In the genomic region with DNA sequence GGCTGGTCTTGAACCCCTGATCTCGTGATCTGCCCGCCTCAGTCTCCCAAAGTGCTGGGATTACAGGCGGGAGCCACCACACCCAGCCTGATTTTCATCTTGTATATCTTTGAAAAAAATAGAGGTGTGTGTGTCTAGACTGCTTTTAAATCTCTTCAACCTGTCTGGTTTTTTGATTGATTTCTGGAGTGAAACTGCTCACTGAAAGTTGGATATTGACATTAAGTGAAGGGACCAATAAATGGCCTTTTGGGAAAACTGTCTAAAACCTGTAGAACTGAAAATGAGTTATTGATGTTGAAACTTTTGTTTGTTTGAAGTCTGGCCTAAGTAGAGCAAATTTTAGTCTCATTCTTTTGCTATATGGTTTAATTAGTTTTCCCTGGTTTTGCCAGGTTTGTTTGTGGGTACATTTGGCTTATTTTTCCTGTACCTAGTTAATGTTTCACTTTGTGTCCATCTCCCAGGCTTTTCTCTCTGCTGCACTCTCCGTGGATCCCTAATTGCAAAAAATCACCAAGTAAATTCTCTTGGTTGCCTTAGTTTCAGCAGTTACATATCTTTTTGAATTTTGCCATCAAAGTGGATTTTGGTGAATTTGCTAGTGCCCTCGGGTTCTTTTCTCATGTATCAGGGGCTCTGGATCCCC, we compare ENCODE assay signal across 18 cellular contexts.
DNase-seq lines count a peak whose midpoint lies in the region; ATAC-seq and TF ChIP-seq lines count a peak whose summit lies in the region.
"Had no signal": no experiment of that assay in that cellular context is flagged by ENCODE, and none has a peak within 500 bp of the region (broad histone marks: within the 10 kb centered on the region; RNA-seq: fewer than 3 reads in every experiment).

No MANE protein-coding gene starts in this region.

- H3K36me3 ChIP-seq in BLaER1 treated with 17β-estradiol and CSF1 and Interleukin-3, amounts not matched to agents 10 nM and 100 nM = peaks cover 95 to 100% (median 100%) of the 10 kb centered on the region in 11 experiments
- H3K36me3 ChIP-seq in CD8-positive, alpha-beta T cell (ENCODE audit: insufficient read depth, low read length) = peaks cover 50% of the 10 kb centered on the region
- no peaks in the 10 kb centered on the region for H3K36me3 ChIP-seq in breast epithelium
- peaks cover 19 to 82% (median 30%) of the 10 kb centered on the region in 3 experiments for H3K36me3 ChIP-seq in naive thymus-derived CD4-positive, alpha-beta T cell (ENCODE audit: control insufficient read depth in 2 of 3, insufficient read depth in 3 of 3, low read length in 3 of 3)

- no peak for TF ChIP-seq CTCF in CD8-positive, alpha-beta T cell (IDR thresholded peaks at IDR 0.05)
- TF ChIP-seq CTCF in breast epithelium (IDR thresholded peaks at IDR 0.05) = no peak

- H3K4me2 ChIP-seq in BLaER1 treated with 17β-estradiol and CSF1 and Interleukin-3, amounts not matched to agents 10 nM and 100 nM = peak overlapping the region; percentile 31 to 73 (median 61)

- H3K9me3 Mint-ChIP-seq in CD8-positive, alpha-beta T cell = no peaks in the 10 kb centered on the region
- H3K9me3 Mint-ChIP-seq in naive thymus-derived CD4-positive, alpha-beta T cell = no peaks in the 10 kb centered on the region
- H3K9me3 Mint-ChIP-seq: endodermal cell; T-helper 2 cell treated with Interferon-gamma antibody and Interleukin-4, amounts not matched to agents 5 μg/mL and 100 μg/mL, for 36 hours had no signal

- peak overlapping the region in 5 of 11 experiments; percentile 18 to 38 (median 26); a peak in 4 of 22 replicates for H3K27ac ChIP-seq in BLaER1 treated with 17β-estradiol and CSF1 and Interleukin-3, amounts not matched to agents 10 nM and 100 nM
- H3K27ac ChIP-seq in CD8-positive, alpha-beta T cell (ENCODE audit: low read depth, low read length) = no peak overlapping the region
- H3K27ac ChIP-seq in breast epithelium = peak overlapping the region; percentile 41 to 43
- H3K27ac ChIP-seq in naive thymus-derived CD4-positive, alpha-beta T cell (ENCODE audit: low read depth, low read length) = no peak overlapping the region
- H3K27ac ChIP-seq: parathyroid adenoma had no signal

- no peak overlapping the region for H3K4me3 Mint-ChIP-seq in CD8-positive, alpha-beta T cell
- peak overlapping the region in 8 of 10 donors; percentile 10 to 67 (median 40) for H3K4me3 Mint-ChIP-seq in naive thymus-derived CD4-positive, alpha-beta T cell
- H3K4me3 Mint-ChIP-seq: endodermal cell; T-helper 2 cell treated with Interferon-gamma antibody and Interleukin-4, amounts not matched to agents 5 μg/mL and 100 μg/mL, for 36 hours had no signal

- intact Hi-C loops in CD8-positive, alpha-beta T cell (cut with DNase I, micrococcal nuclease) = no loop called here
- intact Hi-C loops in breast epithelium (cut with DNase I; ENCODE audit: low total_unique reads) = no loop called here
- intact Hi-C loops in naive thymus-derived CD4-positive, alpha-beta T cell (cut with micrococcal nuclease) = no loop called here

- CTCF ChIA-PET in CD8-positive, alpha-beta T cell (lab: Charles Lee) = interaction anchor here (1.8 kb wide), 1 partner anchor 15 kb away, joined by 3 read pairs; no protein-coding TSS in a partner anchor
- CTCF ChIA-PET in naive thymus-derived CD4-positive, alpha-beta T cell (lab: Charles Lee) = interaction anchor here (1.3 to 1.8 kb wide), 2 partner anchors 11 to 423 kb away, joined by 5 to 7 read pairs; no protein-coding TSS in a partner anchor

- H4K20me1 ChIP-seq in BLaER1 treated with 17β-estradiol and CSF1 and Interleukin-3, amounts not matched to agents 10 nM and 100 nM = peaks cover 36 to 95% (median 74%) of the 10 kb centered on the region in 11 experiments; a peak in 20 of 22 replicates

- DNase-seq in CD8-positive, alpha-beta T cell = no peak
- DNase-seq in breast epithelium (ENCODE audit: low spot score in 2 of 2) (no peak), cerebellum (ENCODE audit: low spot score) (no peak)
- DNase-seq in naive thymus-derived CD4-positive, alpha-beta T cell = no peak
- DNase-seq: activated CD8-positive, alpha-beta memory T cell treated with anti-CD3 and anti-CD28 coated beads, Interleukin-2, amount 50 U/mL, for 48 hours; DMS153; endodermal cell; kidney glomerular epithelial cell; NCI-H524 treated with DMSO at 0.1 percent for 48 hours; stimulated activated CD4-positive, alpha-beta T cell treated with anti-CD3 and anti-CD28 coated beads, Interleukin-4, amount 100 ng/mL, for 1 hour had no signal

- H3K27me3 Mint-ChIP-seq in CD8-positive, alpha-beta T cell (ENCODE audit: low read depth) = no peaks in the 10 kb centered on the region
- no peaks in the 10 kb centered on the region for H3K27me3 Mint-ChIP-seq in naive thymus-derived CD4-positive, alpha-beta T cell

- peak overlapping the region in 5 of 11 experiments; percentile 10 to 31 (median 28); a peak in 8 of 22 replicates for H3K9ac ChIP-seq in BLaER1 treated with 17β-estradiol and CSF1 and Interleukin-3, amounts not matched to agents 10 nM and 100 nM
- H3K9ac ChIP-seq: parathyroid adenoma had no signal

- no peak for ATAC-seq in CD8-positive, alpha-beta T cell
- ATAC-seq in naive thymus-derived CD4-positive, alpha-beta T cell = no peak
- ATAC-seq in HG02938 (IDR thresholded peaks at IDR 0.05; ENCODE audit: unreplicated experiment) (no peak), GM18868 (IDR thresholded peaks at IDR 0.05; ENCODE audit: unreplicated experiment) (no peak)
- ATAC-seq: activated CD4-positive, CD25-positive, alpha-beta regulatory T cell treated with anti-CD3 and anti-CD28 coated beads, Interleukin-2, amount 50 U/mL, for 24 hours; K562 had no signal

- no peak for TF ChIP-seq POLR2A in breast epithelium (IDR thresholded peaks at IDR 0.05)

- no peaks in the 10 kb centered on the region for H3K27me3 ChIP-seq in BLaER1 treated with 17β-estradiol and CSF1 and Interleukin-3, amounts not matched to agents 10 nM and 100 nM
- H3K27me3 ChIP-seq in CD8-positive, alpha-beta T cell (ENCODE audit: insufficient read depth, low read length) = no peaks in the 10 kb centered on the region
- no peaks in the 10 kb centered on the region for H3K27me3 ChIP-seq in breast epithelium
- H3K27me3 ChIP-seq in naive thymus-derived CD4-positive, alpha-beta T cell (ENCODE audit: control insufficient read depth in 2 of 2, insufficient read depth in 2 of 2, low read length in 2 of 2) = no peaks in the 10 kb centered on the region
- H3K27me3 ChIP-seq: suprapubic skin had no signal

- H3K4me1 Mint-ChIP-seq in CD8-positive, alpha-beta T cell (ENCODE audit: low read depth) = peaks cover 37% of the 10 kb centered on the region
- peaks cover 23 to 70% (median 59%) of the 10 kb centered on the region in 7 donors for H3K4me1 Mint-ChIP-seq in naive thymus-derived CD4-positive, alpha-beta T cell

- POLR2A ChIA-PET in CD8-positive, alpha-beta T cell (lab: Charles Lee) = no interaction called here
- POLR2A ChIA-PET in naive thymus-derived CD4-positive, alpha-beta T cell (lab: Charles Lee) = no interaction called here

- peaks cover 96% of the 10 kb centered on the region for H3K36me3 Mint-ChIP-seq in CD8-positive, alpha-beta T cell
- peaks cover 44 to 63% (median 52%) of the 10 kb centered on the region in 5 donors for H3K36me3 Mint-ChIP-seq in naive thymus-derived CD4-positive, alpha-beta T cell

- peak overlapping the region; percentile 34 for H3K27ac Mint-ChIP-seq in CD8-positive, alpha-beta T cell
- H3K27ac Mint-ChIP-seq in naive thymus-derived CD4-positive, alpha-beta T cell = peak overlapping the region in 8 of 9 donors; percentile 13 to 73 (median 44)
- H3K27ac Mint-ChIP-seq: endodermal cell; T-helper 2 cell treated with Interferon-gamma antibody and Interleukin-4, amounts not matched to agents 5 μg/mL and 100 μg/mL, for 36 hours had no signal

- H3K4me3 ChIP-seq in BLaER1 treated with 17β-estradiol and CSF1 and Interleukin-3, amounts not matched to agents 10 nM and 100 nM = no peak overlapping the region; a peak in 1 of 20 replicates
- H3K4me3 ChIP-seq in CD8-positive, alpha-beta T cell (ENCODE audit: low read depth, low read length) = no peak overlapping the region
- no peak overlapping the region for H3K4me3 ChIP-seq in breast epithelium
- no peak overlapping the region for H3K4me3 ChIP-seq in naive thymus-derived CD4-positive, alpha-beta T cell (ENCODE audit: low read length)
- H3K4me3 ChIP-seq: K562, suprapubic skin had no signal

- H3K4me1 ChIP-seq in BLaER1 treated with 17β-estradiol and CSF1 and Interleukin-3, amounts not matched to agents 10 nM and 100 nM = peaks cover 17 to 32% (median 23%) of the 10 kb centered on the region in 10 experiments
- peaks cover 12% of the 10 kb centered on the region for H3K4me1 ChIP-seq in CD8-positive, alpha-beta T cell (ENCODE audit: insufficient read depth, low read length)
- peaks cover 0 to 23% of the 10 kb centered on the region in 2 donors for H3K4me1 ChIP-seq in breast epithelium
- peaks cover 0 to 8% of the 10 kb centered on the region in 2 donors for H3K4me1 ChIP-seq in naive thymus-derived CD4-positive, alpha-beta T cell (ENCODE audit: control insufficient read depth in 2 of 2, insufficient read depth in 2 of 2, low read length in 2 of 2)
- H3K4me1 ChIP-seq: parathyroid adenoma had no signal

- H3K9me3 ChIP-seq in BLaER1 treated with 17β-estradiol and CSF1 and Interleukin-3, amounts not matched to agents 10 nM and 100 nM (replicated peaks in 1 of 11) = no peaks in the 10 kb centered on the region
- H3K9me3 ChIP-seq in CD8-positive, alpha-beta T cell (ENCODE audit: low read length) = no peaks in the 10 kb centered on the region
- no peaks in the 10 kb centered on the region for H3K9me3 ChIP-seq in breast epithelium
- no peaks in the 10 kb centered on the region for H3K9me3 ChIP-seq in naive thymus-derived CD4-positive, alpha-beta T cell (ENCODE audit: control insufficient read depth in 2 of 3, low read length in 3 of 3)
- H3K9me3 ChIP-seq: suprapubic skin had no signal

Comparison
In these comparisons a context has a peak if more than half of its experiments do, and no peak if none do; other contexts are left out.
1. H3K27ac ChIP-seq: peak in breast epithelium (2 of 2); none in CD8-positive, alpha-beta T cell (single experiment) and naive thymus-derived CD4-positive, alpha-beta T cell (single experiment).